1 cellular context compared by ENCODE assay signal in genomic region chr2:110860620-110861019, GRCh38.
TF ChIP-seq lines count a peak whose summit lies in the region.

No MANE protein-coding gene starts in this region.

TF ChIP-seq in H1, 55 proteins besides CTCF, POLR2A, EP300 and RAD21:
- TF ChIP-seq RXRA (IDR thresholded peaks at IDR 0.05; ENCODE audit: insufficient read depth, low read depth, low read length) (no peak), SIN3A (conservative IDR thresholded peaks at IDR 0.05 in 1 of 2, IDR thresholded peaks at IDR 0.05 in 1 of 2; ENCODE audit: low read depth in 1 of 2, low read length in 2 of 2) (no peak), MAFK (IDR thresholded peaks at IDR 0.05; ENCODE audit: low read depth, low read length) (no peak), KDM5A (IDR thresholded peaks at IDR 0.05; ENCODE audit: low read length) (no peak), HDAC2 (IDR thresholded peaks at IDR 0.05; ENCODE audit: borderline replicate concordance in 1 of 2, low read depth in 2 of 2, low read length in 2 of 2) (no peak), SIX5 (IDR thresholded peaks at IDR 0.05; ENCODE audit: low read depth, low read length) (no peak), EGR1 (IDR thresholded peaks at IDR 0.05; ENCODE audit: borderline replicate concordance, low read depth, low read length) (no peak)
